Comparison of ENCODE assay signal across 14 cellular contexts in genomic region chr2:241640165-241640795, GRCh38. TPM values are rescaled to one million over a fixed set of nuclear protein-coding genes. Genes with fewer than 3 reads are reported as not detected.
DNase-seq lines count a peak whose midpoint lies in the region; ATAC-seq lines count a peak whose summit lies in the region.
"Had no signal": no experiment of that assay in that cellular context is flagged by ENCODE, and none has a peak within 500 bp of the region (broad histone marks: within the 10 kb centered on the region; RNA-seq: fewer than 3 reads in every experiment).

No MANE protein-coding gene starts in this region.

- no peaks in the 10 kb centered on the region for H3K9me3 Mint-ChIP-seq in stimulated activated naive CD8-positive, alpha-beta T cell treated with anti-CD3 and anti-CD28 coated beads, Interleukin-15, Interleukin-2, amounts not matched to agents 100 ng/mL and 50 ng/mL, for 24 hours
- H3K9me3 Mint-ChIP-seq in activated naive CD8-positive, alpha-beta T cell (ENCODE audit: low read depth) = no peaks in the 10 kb centered on the region
- H3K9me3 Mint-ChIP-seq in naive thymus-derived CD4-positive, alpha-beta T cell = peaks cover 0 to 5% (median 0%) of the 10 kb centered on the region in 11 donors

- peaks cover 26 to 27% of the 10 kb centered on the region in 2 donors for H3K4me1 ChIP-seq in naive thymus-derived CD4-positive, alpha-beta T cell (ENCODE audit: control insufficient read depth in 2 of 2, insufficient read depth in 2 of 2, low read length in 2 of 2)

- CTCF ChIA-PET in naive thymus-derived CD4-positive, alpha-beta T cell (lab: Charles Lee) = no interaction called here

- DNase-seq in stimulated activated naive CD8-positive, alpha-beta T cell treated with anti-CD3 and anti-CD28 coated beads, Interleukin-15, Interleukin-2, amounts not matched to agents 100 U/mL and 50 U/mL, for 24 hours = no peak
- no peak for DNase-seq in naive thymus-derived CD4-positive, alpha-beta T cell
- DNase-seq in NCI-H2171 treated with DMSO at 0.1 percent for 48 hours (lab: John Stamatoyannopoulos, UW) = no peak
- no peak for DNase-seq in SIG-M5 (lab: John Stamatoyannopoulos, UW)
- DNase-seq: NCI-H187; NCI-H446; RPMI8226; stimulated activated CD4-positive, alpha-beta T cell treated with anti-CD3 and anti-CD28 coated beads, Interleukin-2, amount 100 ng/mL, for 24 hours had no signal

- H3K4me3 Mint-ChIP-seq in stimulated activated naive CD8-positive, alpha-beta T cell treated with anti-CD3 and anti-CD28 coated beads, Interleukin-15, Interleukin-2, amounts not matched to agents 100 ng/mL and 50 ng/mL, for 24 hours = peak overlapping the region; percentile 27
- H3K4me3 Mint-ChIP-seq in activated naive CD8-positive, alpha-beta T cell = peak overlapping the region; percentile 36
- peak overlapping the region in 8 of 10 donors; percentile 0 to 98 (median 37) for H3K4me3 Mint-ChIP-seq in naive thymus-derived CD4-positive, alpha-beta T cell

- H3K4me3 ChIP-seq in naive thymus-derived CD4-positive, alpha-beta T cell (ENCODE audit: low read length) = no peak overlapping the region
- H3K4me3 ChIP-seq: cardiac muscle cell, suprapubic skin had no signal

- no peak overlapping the region for H3K27ac ChIP-seq in naive thymus-derived CD4-positive, alpha-beta T cell (ENCODE audit: low read depth, low read length)
- H3K27ac ChIP-seq: cardiac muscle cell, suprapubic skin had no signal

- H3K4me1 Mint-ChIP-seq in stimulated activated naive CD8-positive, alpha-beta T cell treated with anti-CD3 and anti-CD28 coated beads, Interleukin-15, Interleukin-2, amounts not matched to agents 100 ng/mL and 50 ng/mL, for 24 hours (ENCODE audit: low read depth) = peaks cover 50% of the 10 kb centered on the region
- H3K4me1 Mint-ChIP-seq in activated naive CD8-positive, alpha-beta T cell (ENCODE audit: low read depth) = peaks cover 56% of the 10 kb centered on the region
- peaks cover 42 to 72% (median 59%) of the 10 kb centered on the region in 7 donors for H3K4me1 Mint-ChIP-seq in naive thymus-derived CD4-positive, alpha-beta T cell

- H3K36me3 Mint-ChIP-seq in stimulated activated naive CD8-positive, alpha-beta T cell treated with anti-CD3 and anti-CD28 coated beads, Interleukin-15, Interleukin-2, amounts not matched to agents 100 ng/mL and 50 ng/mL, for 24 hours (ENCODE audit: low read depth) = peaks cover 28% of the 10 kb centered on the region
- peaks cover 6% of the 10 kb centered on the region for H3K36me3 Mint-ChIP-seq in activated naive CD8-positive, alpha-beta T cell
- peaks cover 0 to 18% (median 0%) of the 10 kb centered on the region in 5 donors for H3K36me3 Mint-ChIP-seq in naive thymus-derived CD4-positive, alpha-beta T cell

- no peaks in the 10 kb centered on the region for H3K27me3 ChIP-seq in naive thymus-derived CD4-positive, alpha-beta T cell (ENCODE audit: control insufficient read depth in 2 of 2, insufficient read depth in 2 of 2, low read length in 2 of 2)
- H3K27me3 ChIP-seq: cardiac muscle cell, suprapubic skin had no signal

- intact Hi-C loops in naive thymus-derived CD4-positive, alpha-beta T cell (cut with micrococcal nuclease) = no loop called here

- H3K36me3 ChIP-seq in naive thymus-derived CD4-positive, alpha-beta T cell (ENCODE audit: control insufficient read depth in 2 of 3, insufficient read depth in 3 of 3, low read length in 3 of 3) = peaks cover 0 to 13% (median 0%) of the 10 kb centered on the region in 3 experiments
- H3K36me3 ChIP-seq: cardiac muscle cell, suprapubic skin had no signal

- no peak for ATAC-seq in stimulated activated naive CD8-positive, alpha-beta T cell treated with anti-CD3 and anti-CD28 coated beads, Interleukin-15, Interleukin-2, amounts not matched to agents 100 U/mL and 50 U/mL, for 24 hours
- no peak for ATAC-seq in naive thymus-derived CD4-positive, alpha-beta T cell
- ATAC-seq in GM21528 (IDR thresholded peaks at IDR 0.05; ENCODE audit: low FRiP score, unreplicated experiment) (no peak), GM21367 (IDR thresholded peaks at IDR 0.05; ENCODE audit: unreplicated experiment) (no peak)

- peak overlapping the region; percentile 70 for H3K27ac Mint-ChIP-seq in stimulated activated naive CD8-positive, alpha-beta T cell treated with anti-CD3 and anti-CD28 coated beads, Interleukin-15, Interleukin-2, amounts not matched to agents 100 ng/mL and 50 ng/mL, for 24 hours
- peak overlapping the region; percentile 83 for H3K27ac Mint-ChIP-seq in activated naive CD8-positive, alpha-beta T cell
- peak overlapping the region; percentile 9 to 73 (median 25) for H3K27ac Mint-ChIP-seq in naive thymus-derived CD4-positive, alpha-beta T cell

- POLR2A ChIA-PET in naive thymus-derived CD4-positive, alpha-beta T cell (lab: Charles Lee) = no interaction called here

- no peaks in the 10 kb centered on the region for H3K27me3 Mint-ChIP-seq in stimulated activated naive CD8-positive, alpha-beta T cell treated with anti-CD3 and anti-CD28 coated beads, Interleukin-15, Interleukin-2, amounts not matched to agents 100 ng/mL and 50 ng/mL, for 24 hours
- no peaks in the 10 kb centered on the region for H3K27me3 Mint-ChIP-seq in activated naive CD8-positive, alpha-beta T cell
- no peaks in the 10 kb centered on the region for H3K27me3 Mint-ChIP-seq in naive thymus-derived CD4-positive, alpha-beta T cell

- H3K9me3 ChIP-seq in naive thymus-derived CD4-positive, alpha-beta T cell (ENCODE audit: control insufficient read depth in 2 of 3, low read length in 3 of 3) = no peaks in the 10 kb centered on the region
- H3K9me3 ChIP-seq: suprapubic skin had no signal

RNA-seq across cellular contexts. Expression of gene ATG4B, which starts 2.8 kb away (rescaled TPM):
- total RNA-seq in naive thymus-derived CD4-positive, alpha-beta T cell = 100 to 1,000 TPM in 2 of 5 experiments, 10 to 100 TPM in 3; 87.2 to 131 (median 95.0) TPM
- 10 to 100 TPM; 49.7 to 59.2 TPM for polyA plus RNA-seq in naive thymus-derived CD4-positive, alpha-beta T cell

RNA-seq across cellular contexts. Expression of gene THAP4, which starts 3.3 kb away (rescaled TPM):
- 10 to 100 TPM; 26.4 to 34.8 (median 28.1) TPM for total RNA-seq in naive thymus-derived CD4-positive, alpha-beta T cell
- polyA plus RNA-seq in naive thymus-derived CD4-positive, alpha-beta T cell = 10 to 100 TPM; 30.8 to 56.2 TPM

RNA-seq across cellular contexts. Expression of gene DTYMK, which starts 46.3 kb away (rescaled TPM):
- 10 to 100 TPM; 12.0 to 65.7 (median 17.0) TPM for total RNA-seq in naive thymus-derived CD4-positive, alpha-beta T cell
- 10 to 100 TPM; 34.9 to 45.7 TPM for polyA plus RNA-seq in naive thymus-derived CD4-positive, alpha-beta T cell

Comparison
In these comparisons a context has a peak if more than half of its experiments do, and no peak if none do; other contexts are left out.
1. H3K27ac Mint-ChIP-seq: peak in every context shown above with its lines; median percentile 83 in activated naive CD8-positive, alpha-beta T cell; 70 in stimulated activated naive CD8-positive, alpha-beta T cell treated with anti-CD3 and anti-CD28 coated beads, Interleukin-15, Interleukin-2, amounts not matched to agents 100 ng/mL and 50 ng/mL, for 24 hours; 25 in naive thymus-derived CD4-positive, alpha-beta T cell.